In genomic region chr15:48324949-48325348, GRCh38 we compare ENCODE assay signal across 18 cellular contexts. TPM values are rescaled to one million over a fixed set of nuclear protein-coding genes. Genes with fewer than 3 reads are reported as not detected.
DNase-seq lines count a peak whose midpoint lies in the region; ATAC-seq, FAIRE-seq and TF ChIP-seq lines count a peak whose summit lies in the region.
"Had no signal": no experiment of that assay in that cellular context is flagged by ENCODE, and none has a peak within 500 bp of the region (broad histone marks: within the 10 kb centered on the region; RNA-seq: fewer than 3 reads in every experiment).

No MANE protein-coding gene starts in this region.

- no peaks in the 10 kb centered on the region for H3K9me3 Mint-ChIP-seq in activated CD4-positive, alpha-beta T cell treated with anti-CD3 and anti-CD28 coated beads, Interleukin-2, amount 10 ng/mL, durations not matched to agents 24 days and 14 days
- H3K9me3 Mint-ChIP-seq in activated CD4-positive, alpha-beta T cell treated with anti-CD3 and anti-CD28 coated beads for 36 hours (ENCODE audit: low read depth) = no peaks in the 10 kb centered on the region
- H3K9me3 Mint-ChIP-seq: CD8-positive, alpha-beta memory T cell had no signal

- intact Hi-C loops in activated CD4-positive, alpha-beta T cell treated with anti-CD3 and anti-CD28 coated beads, Interleukin-2, amount 10 ng/mL, durations not matched to agents 24 days and 14 days (cut with micrococcal nuclease) = no loop called here
- intact Hi-C loops in activated CD4-positive, alpha-beta T cell treated with anti-CD3 and anti-CD28 coated beads for 36 hours (cut with DNase I, micrococcal nuclease) = no loop called here

- peak; percentile 34 for DNase-seq in activated CD4-positive, alpha-beta T cell treated with anti-CD3 and anti-CD28 coated beads, Interleukin-2, amount 10 ng/mL, durations not matched to agents 24 days and 14 days
- no peak for DNase-seq in activated CD4-positive, alpha-beta T cell treated with anti-CD3 and anti-CD28 coated beads for 1 hour
- DNase-seq in NCI-H2029 treated with DMSO at 0.1 percent for 48 hours (lab: John Stamatoyannopoulos, UW) (peak; percentile 55), NCI-H748 treated with DMSO at 0.1 percent for 48 hours (lab: John Stamatoyannopoulos, UW) (peak; percentile 69), D721Med (ENCODE audit: insufficient read length, low spot score) (no peak), NK-92 (lab: John Stamatoyannopoulos, UW; ENCODE audit: unreplicated experiment) (no peak)
- DNase-seq in activated CD4-positive, alpha-beta T cell treated with anti-CD3 and anti-CD28 coated beads for 36 hours = no peak
- DNase-seq: 8988T; CD8-positive, alpha-beta memory T cell; MG63; NCI-H1436; NCI-H2081 treated with DMSO at 0.1 percent for 48 hours; NCI-H524 treated with DMSO at 0.1 percent for 48 hours; Peyer's patch; Right ventricle myocardium superior; SK-N-SH had no signal

- FAIRE-seq in D721Med (lab: Jason Lieb, UNC) = no peak
- FAIRE-seq: G401.6 had no signal

- no peak overlapping the region for H3K27ac Mint-ChIP-seq in activated CD4-positive, alpha-beta T cell treated with anti-CD3 and anti-CD28 coated beads, Interleukin-2, amount 10 ng/mL, durations not matched to agents 24 days and 14 days
- H3K27ac Mint-ChIP-seq in activated CD4-positive, alpha-beta T cell treated with anti-CD3 and anti-CD28 coated beads for 36 hours = no peak overlapping the region
- H3K27ac Mint-ChIP-seq: CD8-positive, alpha-beta memory T cell had no signal

- H3K4me1 Mint-ChIP-seq in activated CD4-positive, alpha-beta T cell treated with anti-CD3 and anti-CD28 coated beads, Interleukin-2, amount 10 ng/mL, durations not matched to agents 24 days and 14 days = no peaks in the 10 kb centered on the region
- peaks cover 1% of the 10 kb centered on the region for H3K4me1 Mint-ChIP-seq in activated CD4-positive, alpha-beta T cell treated with anti-CD3 and anti-CD28 coated beads for 36 hours

- H3K36me3 Mint-ChIP-seq in activated CD4-positive, alpha-beta T cell treated with anti-CD3 and anti-CD28 coated beads, Interleukin-2, amount 10 ng/mL, durations not matched to agents 24 days and 14 days (ENCODE audit: low read depth) = peaks cover 2% of the 10 kb centered on the region
- H3K36me3 Mint-ChIP-seq in activated CD4-positive, alpha-beta T cell treated with anti-CD3 and anti-CD28 coated beads for 36 hours (ENCODE audit: low read depth) = peaks cover 13% of the 10 kb centered on the region

- H3K4me3 Mint-ChIP-seq in activated CD4-positive, alpha-beta T cell treated with anti-CD3 and anti-CD28 coated beads, Interleukin-2, amount 10 ng/mL, durations not matched to agents 24 days and 14 days = no peak overlapping the region
- no peak overlapping the region for H3K4me3 Mint-ChIP-seq in activated CD4-positive, alpha-beta T cell treated with anti-CD3 and anti-CD28 coated beads for 36 hours
- H3K4me3 Mint-ChIP-seq: CD8-positive, alpha-beta memory T cell had no signal

- H3K27me3 Mint-ChIP-seq in activated CD4-positive, alpha-beta T cell treated with anti-CD3 and anti-CD28 coated beads, Interleukin-2, amount 10 ng/mL, durations not matched to agents 24 days and 14 days = no peaks in the 10 kb centered on the region
- H3K27me3 Mint-ChIP-seq in activated CD4-positive, alpha-beta T cell treated with anti-CD3 and anti-CD28 coated beads for 36 hours = no peaks in the 10 kb centered on the region

- CTCF ChIA-PET in activated CD4-positive, alpha-beta T cell treated with anti-CD3 and anti-CD28 coated beads for 36 hours (lab: Charles Lee) = interaction anchor here (1.3 to 1.6 kb wide), 2 partner anchors 9 to 14 kb away, joined by 3 to 6 read pairs; no protein-coding TSS in a partner anchor

- POLR2A ChIA-PET in activated CD4-positive, alpha-beta T cell treated with anti-CD3 and anti-CD28 coated beads for 36 hours (lab: Charles Lee) = no interaction called here

- TF ChIP-seq CTCF in D721Med (IDR thresholded peaks at IDR 0.05; ENCODE audit: insufficient read depth, missing control alignments) = no peak

- no peak for ATAC-seq in HG02884 (IDR thresholded peaks at IDR 0.05; ENCODE audit: unreplicated experiment)
- ATAC-seq in activated CD4-positive, alpha-beta T cell treated with anti-CD3 and anti-CD28 coated beads for 36 hours = no peak

RNA-seq across cellular contexts. Expression of gene DUT, which starts 6.3 kb away (rescaled TPM):
- 259 and 273 TPM in 2 replicates for total RNA-seq in activated CD4-positive, alpha-beta T cell treated with anti-CD3 and anti-CD28 coated beads, Interleukin-2, amount 10 ng/mL, durations not matched to agents 24 days and 14 days
- total RNA-seq in activated CD4-positive, alpha-beta T cell treated with anti-CD3 and anti-CD28 coated beads for 36 hours = 100 to 1,000 TPM; 371 to 500 TPM

Comparison
In these comparisons a context has a peak if more than half of its experiments do, and no peak if none do; other contexts are left out.
1. DNase-seq: peak in activated CD4-positive, alpha-beta T cell treated with anti-CD3 and anti-CD28 coated beads, Interleukin-2, amount 10 ng/mL, durations not matched to agents 24 days and 14 days (single experiment), NCI-H2029 treated with DMSO at 0.1 percent for 48 hours (single experiment) and NCI-H748 treated with DMSO at 0.1 percent for 48 hours (single experiment); none in activated CD4-positive, alpha-beta T cell treated with anti-CD3 and anti-CD28 coated beads for 1 hour (single experiment), D721Med (single experiment), NK-92 (single experiment) and activated CD4-positive, alpha-beta T cell treated with anti-CD3 and anti-CD28 coated beads for 36 hours (single experiment).